ENCODE assay signal across 22 cellular contexts in the genomic region with DNA sequence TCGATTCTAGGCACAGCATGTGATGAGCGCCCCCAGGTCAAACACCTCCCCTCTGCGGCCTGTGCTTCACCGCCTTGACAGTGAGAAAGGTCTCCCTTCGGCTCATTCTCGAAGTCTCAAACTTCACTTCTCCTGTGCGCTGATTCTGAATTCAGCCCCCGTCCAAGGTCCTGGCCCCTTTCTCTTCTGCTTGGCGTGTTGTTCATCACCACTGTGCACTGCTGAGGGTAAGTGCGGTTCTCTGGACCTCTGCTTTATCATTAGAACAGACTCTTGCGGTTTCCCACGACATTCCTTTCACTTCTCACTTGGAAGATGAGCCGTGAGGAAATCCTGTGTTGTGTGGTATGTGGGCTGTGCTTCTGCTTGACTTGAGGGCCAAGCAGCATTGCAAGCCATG. TPM values are rescaled to one million over a fixed set of nuclear protein-coding genes. Genes with fewer than 3 reads are reported as not detected.
DNase-seq lines count a peak whose midpoint lies in the region; ATAC-seq and TF ChIP-seq lines count a peak whose summit lies in the region.
"Had no signal": no experiment of that assay in that cellular context is flagged by ENCODE, and none has a peak within 500 bp of the region (broad histone marks: within the 10 kb centered on the region; RNA-seq: fewer than 3 reads in every experiment).

No MANE protein-coding gene starts in this region.

- TF ChIP-seq CTCF in AG04449 (IDR thresholded peaks at IDR 0.05; ENCODE audit: insufficient read depth, low read length, missing control alignments): no peak
- no peak for TF ChIP-seq CTCF in IMR-90 (conservative IDR thresholded peaks at IDR 0.05; ENCODE audit: low read depth, low read length)
- TF ChIP-seq CTCF in fibroblast of lung (conservative IDR thresholded peaks at IDR 0.05 in 1 of 2, IDR thresholded peaks at IDR 0.05 in 1 of 2; ENCODE audit: low read depth in 1 of 2, low read length in 2 of 2): no peak

- H4K8ac ChIP-seq in IMR-90 (ENCODE audit: low read depth in 2 of 2, low read length in 2 of 2): no peak overlapping the region

- no peak overlapping the region for H4K5ac ChIP-seq in IMR-90 (ENCODE audit: low read depth, low read length)

- in situ Hi-C loops in IMR-90 (cut with MboI; ENCODE audit: low sequenced_read_pairs): no loop called here

- no peak overlapping the region for H3K56ac ChIP-seq in IMR-90 (ENCODE audit: extremely low read depth, insufficient read depth, low read length)

- no peak overlapping the region for H3K23ac ChIP-seq in IMR-90 (ENCODE audit: low read depth, low read length)

- H3K4ac ChIP-seq in IMR-90 (ENCODE audit: low read depth, low read length): no peak overlapping the region

- dilution Hi-C loops in IMR-90 (cut with HindIII; ENCODE audit: low sequenced_read_pairs, unreplicated experiment): no loop called here

- H4K20me1 ChIP-seq in IMR-90 (ENCODE audit: insufficient read depth, low read length) (no peaks in the 10 kb centered on the region), fibroblast of lung (ENCODE audit: control insufficient read depth, extremely low read depth, insufficient read depth, low read length) (no peaks in the 10 kb centered on the region)

- H3K4me1 ChIP-seq in IMR-90 (ENCODE audit: control insufficient read depth, insufficient read depth, low read length): peaks cover 2% of the 10 kb centered on the region; the same call in 1 of the 2 replicates
- H3K4me1 ChIP-seq in fibroblast of lung (ENCODE audit: control insufficient read depth, extremely low read depth, insufficient read depth, low read length): no peaks in the 10 kb centered on the region
- H3K4me1 ChIP-seq: foreskin keratinocyte, prostate gland had no signal

- ATAC-seq in IMR-90 (ENCODE audit: low read depth) (peak; percentile 91), HG02610 (IDR thresholded peaks at IDR 0.05; ENCODE audit: unreplicated experiment) (no peak), HG02759 (IDR thresholded peaks at IDR 0.05; ENCODE audit: unreplicated experiment) (no peak)
- ATAC-seq: foreskin keratinocyte, PC-3 had no signal

- H3K4me2 ChIP-seq in IMR-90 (ENCODE audit: low read depth, low read length) (peak overlapping the region; percentile 11; the same call in 1 of the 2 replicates), fibroblast of lung (ENCODE audit: extremely low read depth, insufficient read depth, low read length) (no peak overlapping the region)

- H2AFZ ChIP-seq in IMR-90 (replicated peaks; ENCODE audit: low read length, poor library complexity): no peak overlapping the region
- H2AFZ ChIP-seq in fibroblast of lung (ENCODE audit: low read length): no peak overlapping the region

- no peak for TF ChIP-seq POLR2A in IMR-90 (IDR thresholded peaks at IDR 0.05; ENCODE audit: low read depth, low read length)

- no peak overlapping the region for H4K91ac ChIP-seq in IMR-90 (ENCODE audit: insufficient read depth, low read depth, low read length)

- no peak overlapping the region for H2BK120ac ChIP-seq in IMR-90 (ENCODE audit: low read depth, low read length)

- H3K4me3 ChIP-seq in AG04449 (ENCODE audit: low read depth, low read length): no peak overlapping the region
- no peak overlapping the region for H3K4me3 ChIP-seq in IMR-90 (ENCODE audit: insufficient read depth, low read depth, low read length)
- H3K4me3 ChIP-seq in fibroblast of lung (replicated peaks in 1 of 4; ENCODE audit: control extremely low read depth in 1 of 4, insufficient read depth in 1 of 4, low read depth in 3 of 4, low read length in 4 of 4): no peak overlapping the region
- no peak overlapping the region for H3K4me3 ChIP-seq in H7 (ENCODE audit: insufficient read depth, low read depth, low read length)
- H3K4me3 ChIP-seq: prostate gland had no signal

- no peak overlapping the region for H2BK15ac ChIP-seq in IMR-90 (ENCODE audit: low read depth, low read length)

- CTCF ChIA-PET in AG04449 (lab: Yijun Ruan, JAX): interaction anchor here (0.6 to 1.2 kb wide), 2 partner anchors 14 to 1477 kb away, joined by 3 to 5 read pairs; no protein-coding TSS in a partner anchor
- CTCF ChIA-PET in IMR-90 (lab: Yijun Ruan, JAX): no interaction called here

- H3K27ac ChIP-seq in IMR-90 (ENCODE audit: insufficient read depth, low read length) (no peak overlapping the region), fibroblast of lung (ENCODE audit: insufficient read depth, low read length) (no peak overlapping the region)
- H3K27ac ChIP-seq: foreskin keratinocyte, prostate gland had no signal

- no peak overlapping the region for H3K18ac ChIP-seq in IMR-90 (ENCODE audit: low read depth, low read length)

- H3K14ac ChIP-seq in IMR-90 (replicated peaks; ENCODE audit: low read depth, low read length): no peak overlapping the region

- H3K79me2 ChIP-seq in fibroblast of lung (ENCODE audit: control insufficient read depth, insufficient read depth, low read length): no peaks in the 10 kb centered on the region

- H2BK5ac ChIP-seq in IMR-90 (ENCODE audit: low read depth, low read length, poor library complexity, severe bottlenecking): no peak overlapping the region

- no peaks in the 10 kb centered on the region for H3K79me1 ChIP-seq in IMR-90 (ENCODE audit: low read depth in 1 of 2, low read length in 2 of 2)

- no peak overlapping the region for H2AK5ac ChIP-seq in IMR-90 (ENCODE audit: low read depth, low read length)

- no peaks in the 10 kb centered on the region for H3K36me3 ChIP-seq in IMR-90 (ENCODE audit: control insufficient read depth, insufficient read depth, low read length)
- no peaks in the 10 kb centered on the region for H3K36me3 ChIP-seq in fibroblast of lung (ENCODE audit: control insufficient read depth, insufficient read depth, low read length)
- H3K36me3 ChIP-seq in H7 (replicated peaks; ENCODE audit: control insufficient read depth, insufficient read depth, low read length): no peaks in the 10 kb centered on the region
- H3K36me3 ChIP-seq: prostate gland had no signal

- H2BK20ac ChIP-seq in IMR-90 (ENCODE audit: low read depth, low read length): no peak overlapping the region

- no TSS peak for BruUV-seq in IMR-90 (replicated peaks; lab: Mats Ljungman, UMichigan)

- WGBS in IMR-90 (ENCODE audit: extremely low coverage in 2 of 2, insufficient read length in 1 of 2), 2 experiments: 60% methylated on average over 7 of the region's 13 CpGs; no CpG with 5 or more reads in 1 of the 2 experiments

- DNase-seq in AG04449 (ENCODE audit: low read depth, low spot score) (peak; percentile 54), IMR-90 (peak; percentile 76), SIG-M5 treated with dmso at 0.1 percent for 504 hours (lab: John Stamatoyannopoulos, UW; ENCODE audit: unreplicated experiment) (peak; percentile 75), fibroblast of lung (ENCODE audit: low read depth in 2 of 2) (peak; percentile 63 to 83), H7 (no peak), NCI-H1092 (lab: John Stamatoyannopoulos, UW) (no peak)
- DNase-seq: activated CD4-positive, CD25-positive, alpha-beta regulatory T cell treated with anti-CD3 and anti-CD28 coated beads, Interleukin-2, amount 50 U/mL, for 72 hours; activated naive CD4-positive, alpha-beta T cell treated with Interleukin-2 at 50 U/mL for 16 hours; effector memory CD4-positive, alpha-beta T cell; foreskin keratinocyte; naive B cell; NCI-H1105 treated with DMSO at 0.1 percent for 48 hours; NCI-H2227 treated with DMSO at 0.1 percent for 48 hours; PC-3; T-helper 1 cell had no signal

- H3K27me3 ChIP-seq in IMR-90 (ENCODE audit: control insufficient read depth, insufficient read depth, low read length) (peaks cover 30% of the 10 kb centered on the region), fibroblast of lung (ENCODE audit: control insufficient read depth, insufficient read depth, low read length) (peaks cover 6% of the 10 kb centered on the region), H7 (ENCODE audit: control insufficient read depth, insufficient read depth, low read length) (no peaks in the 10 kb centered on the region)

- no peaks in the 10 kb centered on the region for H3K9me1 ChIP-seq in IMR-90 (ENCODE audit: insufficient read depth, low read length)

- H3K9me3 ChIP-seq in IMR-90 (ENCODE audit: control insufficient read depth, insufficient read depth, low read length) (no peaks in the 10 kb centered on the region), fibroblast of lung (ENCODE audit: control insufficient read depth, insufficient read depth, low read depth, low read length) (no peaks in the 10 kb centered on the region)
- H3K9me3 ChIP-seq: prostate gland had no signal

- no peak overlapping the region for H2AK9ac ChIP-seq in IMR-90 (replicated peaks; ENCODE audit: low read depth, low read length, poor library complexity)

- POLR2A ChIA-PET in AG04449 (lab: Yijun Ruan, JAX): no interaction called here
- POLR2A ChIA-PET in IMR-90 (lab: Charles Lee; ENCODE audit: unreplicated experiment): no interaction called here

- TF ChIP-seq RAD21 in IMR-90 (IDR thresholded peaks at IDR 0.05; ENCODE audit: low read length): no peak

- H3K9ac ChIP-seq in IMR-90 (ENCODE audit: low read depth, low read length) (no peak overlapping the region), fibroblast of lung (ENCODE audit: insufficient read depth, low read length) (no peak overlapping the region)

- intact Hi-C loops in IMR-90 (cut with micrococcal nuclease): no loop called here

TF ChIP-seq in IMR-90, 13 proteins besides CTCF, POLR2A, EP300 and RAD21 (continues in another document):
- no peak for TF ChIP-seq RFX5 (IDR thresholded peaks at IDR 0.05; ENCODE audit: low read depth, low read length)
- TF ChIP-seq CEBPB (IDR thresholded peaks at IDR 0.05; ENCODE audit: low read depth, low read length): peak; percentile 29; the same call in 1 of the 2 replicates
- TF ChIP-seq MXI1 (IDR thresholded peaks at IDR 0.05; ENCODE audit: borderline replicate concordance, low read depth, low read length): 0 out of 2 replicates have a peak, but pooled peaks have one; percentile 22
- no peak for TF ChIP-seq FOS (IDR thresholded peaks at IDR 0.05; ENCODE audit: low read depth, low read length)

RNA-seq across cellular contexts. Expression of a gene that starts 11.9 kb away (rescaled TPM):
- total RNA-seq in IMR-90 (2012; rRNA removed) (not detected in 2 replicates), fibroblast of lung (not detected in 2 replicates)
- polyA plus RNA-seq in IMR-90 (2012; rRNA removed) (not detected in 2 replicates), fibroblast of lung (not detected in 2 replicates)
- polyA plus RNA-seq in IMR-90 (2012; cell fraction: cytosol; rRNA removed): not detected in 2 replicates
- not detected in 2 replicates for polyA plus RNA-seq in IMR-90 (2012; cell fraction: nucleus; rRNA removed; ENCODE audit: low replicate concordance)
- polyA plus RNA-seq in fibroblast of lung (2012): not detected in 2 replicates
- polyA minus RNA-seq in fibroblast of lung (ENCODE audit: low replicate concordance): not detected in 2 replicates
- total RNA-seq in H7 (2014; rRNA removed; shearing (Covaris generic)): not detected in 2 replicates
- total RNA-seq: A673, foreskin keratinocyte, HT-29, lower leg skin, PC-3, prostate gland, temporal lobe had no signal
- polyA plus RNA-seq: foreskin keratinocyte had no signal

RNA-seq across cellular contexts. Expression of a gene that starts 12.0 kb away (rescaled TPM):
- total RNA-seq in IMR-90 (2012; rRNA removed): 14.3 and 16.1 TPM in 2 replicates
- polyA plus RNA-seq in IMR-90 (2012; rRNA removed): 11.6 and 18.7 TPM in 2 replicates
- 6.8 and 7.1 TPM in 2 replicates for polyA plus RNA-seq in IMR-90 (2012; cell fraction: cytosol; rRNA removed)
- polyA plus RNA-seq in IMR-90 (2012; cell fraction: nucleus; rRNA removed; ENCODE audit: low replicate concordance): 33.6 and 35.9 TPM in 2 replicates
- 41.8 and 52.9 TPM in 2 replicates for total RNA-seq in fibroblast of lung
- 13.2 and 19.2 TPM in 2 replicates for polyA plus RNA-seq in fibroblast of lung
- polyA plus RNA-seq in fibroblast of lung (2012): 15.5 and 18.1 TPM in 2 replicates
- 172 and 236 TPM in 2 replicates for polyA minus RNA-seq in fibroblast of lung (ENCODE audit: low replicate concordance)
- total RNA-seq in H7 (2014; rRNA removed; shearing (Covaris generic)): 24.4 and 31.5 TPM in 2 replicates

Comparison
In these comparisons a context has a peak if more than half of its experiments do, and no peak if none do; other contexts are left out.
1. DNase-seq: peak in AG04449 (single experiment), IMR-90 (single experiment), SIG-M5 treated with dmso at 0.1 percent for 504 hours (single experiment) and fibroblast of lung (2 of 2); none in H7 (single experiment) and NCI-H1092 (single experiment).